In genomic region chr15:88631464-88632028, GRCh38 we compare ENCODE assay signal across 11 cellular contexts. TPM values are rescaled to one million over a fixed set of nuclear protein-coding genes. Genes with fewer than 3 reads are reported as not detected.
A peak's percentile ranks its signal among the peaks of the same experiment; 100 is the strongest.
DNase-seq lines count a peak whose midpoint lies in the region; ATAC-seq, FAIRE-seq and TF ChIP-seq lines count a peak whose summit lies in the region.
"Had no signal": no experiment of that assay in that cellular context is flagged by ENCODE, and none has a peak within 500 bp of the region (broad histone marks: within the 10 kb centered on the region; RNA-seq: fewer than 3 reads in every experiment).

No MANE protein-coding gene starts in this region.

- TF ChIP-seq CTCF in A673 (conservative IDR thresholded peaks at IDR 0.05; ENCODE audit: low read depth, low read length) (no peak), gastrocnemius medialis (IDR thresholded peaks at IDR 0.05 in 4 of 5, conservative IDR thresholded peaks at IDR 0.05 in 1 of 5) (no peak)

- peaks cover 59% of the 10 kb centered on the region for H3K36me3 ChIP-seq in A673 (ENCODE audit: insufficient read depth, low read length, poor library complexity, severe bottlenecking)
- peaks cover 0 to 52% of the 10 kb centered on the region in 2 donors for H3K36me3 ChIP-seq in gastrocnemius medialis

- in situ Hi-C loops in gastrocnemius medialis (cut with MboI; ENCODE audit: low sequenced_read_pairs in 4 of 4), result no loop called here

- no peak for FAIRE-seq in GM12891 (lab: Jason Lieb, UNC)

- H3K4me1 ChIP-seq in A673 (ENCODE audit: insufficient read depth, low read length, poor library complexity, severe bottlenecking) (no peaks in the 10 kb centered on the region), gastrocnemius medialis (no peaks in the 10 kb centered on the region)

- ATAC-seq in memory B cell (ENCODE audit: low read depth), result no peak
- ATAC-seq in gastrocnemius medialis, result no peak

- intact Hi-C loops in A673 (cut with micrococcal nuclease; ENCODE audit: unreplicated experiment) (no loop called here), gastrocnemius medialis (cut with DNase I; ENCODE audit: low total_unique reads) (no loop called here)

- BruUV-seq in A673 (replicated peaks; lab: Mats Ljungman, UMichigan), result TSS peak; percentile 5

- H3K27me3 ChIP-seq in A673 (replicated peaks; ENCODE audit: insufficient read depth, low read depth, low read length, poor library complexity), result no peaks in the 10 kb centered on the region
- H3K27me3 ChIP-seq in gastrocnemius medialis, result no peaks in the 10 kb centered on the region

- H3K27me3 Mint-ChIP-seq in activated naive CD8-positive, alpha-beta T cell treated with anti-CD3 and anti-CD28 coated beads for 36 hours, result no peaks in the 10 kb centered on the region
- no peaks in the 10 kb centered on the region for H3K27me3 Mint-ChIP-seq in memory B cell

- H3K36me3 Mint-ChIP-seq in activated naive CD8-positive, alpha-beta T cell treated with anti-CD3 and anti-CD28 coated beads for 36 hours, result peaks cover 74% of the 10 kb centered on the region
- H3K36me3 Mint-ChIP-seq in memory B cell, result peaks cover 32% of the 10 kb centered on the region

- peaks cover 91% of the 10 kb centered on the region for H3K4me1 Mint-ChIP-seq in activated naive CD8-positive, alpha-beta T cell treated with anti-CD3 and anti-CD28 coated beads for 36 hours
- peaks cover 50% of the 10 kb centered on the region for H3K4me1 Mint-ChIP-seq in memory B cell

- POLR2A ChIA-PET in A673 (lab: Charles Lee; ENCODE audit: low non-redundant PET), result no interaction called here

- peak overlapping the region; percentile 88 for H3K27ac Mint-ChIP-seq in activated naive CD8-positive, alpha-beta T cell treated with anti-CD3 and anti-CD28 coated beads for 36 hours
- peak overlapping the region; percentile 24 for H3K27ac Mint-ChIP-seq in memory B cell

- H3K27ac ChIP-seq in A673 (ENCODE audit: low read depth, low read length, poor library complexity, severe bottlenecking) (no peak overlapping the region), gastrocnemius medialis (no peak overlapping the region)

- CTCF ChIA-PET in A673 (lab: Charles Lee), result no interaction called here

- DNase-seq in A673 (ENCODE audit: low spot score), result no peak
- no peak for DNase-seq in GM12891 (ENCODE audit: insufficient read length, low spot score)
- DNase-seq in activated naive CD8-positive, alpha-beta T cell treated with anti-CD3 and anti-CD28 coated beads for 36 hours, result no peak
- no peak for DNase-seq in memory B cell (ENCODE audit: low spot score in 2 of 2)
- no peak for DNase-seq in NCI-H2171 treated with DMSO at 0.1 percent for 48 hours (lab: John Stamatoyannopoulos, UW)
- DNase-seq in SIG-M5 (lab: John Stamatoyannopoulos, UW), result no peak
- DNase-seq in SHP77 (lab: John Stamatoyannopoulos, UW), result no peak
- no peak for DNase-seq in gastrocnemius medialis
- DNase-seq: activated CD4-positive, alpha-beta T cell treated with anti-CD3 and anti-CD28 coated beads for 4 hours; NCI-H187; stimulated activated CD8-positive, alpha-beta memory T cell treated with anti-CD3 and anti-CD28 coated beads, Interleukin-4, amount 100 ng/mL, for 48 hours had no signal

- H3K9me3 ChIP-seq in A673 (ENCODE audit: low read depth, low read length, poor library complexity, severe bottlenecking), result no peaks in the 10 kb centered on the region
- H3K9me3 ChIP-seq in gastrocnemius medialis, result no peaks in the 10 kb centered on the region

- H3K4me3 Mint-ChIP-seq in activated naive CD8-positive, alpha-beta T cell treated with anti-CD3 and anti-CD28 coated beads for 36 hours, result no peak overlapping the region
- H3K4me3 Mint-ChIP-seq in memory B cell, result no peak overlapping the region

- no peaks in the 10 kb centered on the region for H3K9me3 Mint-ChIP-seq in activated naive CD8-positive, alpha-beta T cell treated with anti-CD3 and anti-CD28 coated beads for 36 hours
- no peaks in the 10 kb centered on the region for H3K9me3 Mint-ChIP-seq in memory B cell

- H3K4me3 ChIP-seq in A673 (ENCODE audit: low read depth, low read length, poor library complexity, severe bottlenecking) (no peak overlapping the region), gastrocnemius medialis (no peak overlapping the region)

- TF ChIP-seq POLR2A in GM12891 (IDR thresholded peaks at IDR 0.05; ENCODE audit: low read depth, low read length) (no peak), gastrocnemius medialis (IDR thresholded peaks at IDR 0.05) (no peak)

TF ChIP-seq in GM12891, 5 proteins besides CTCF, POLR2A, EP300 and RAD21:
- no peak for TF ChIP-seq SPI1 (IDR thresholded peaks at IDR 0.05; ENCODE audit: low read depth, low read length)
- TF ChIP-seq PAX5 (IDR thresholded peaks at IDR 0.05; ENCODE audit: insufficient read depth, low read length, severe bottlenecking), result no peak
- peak; percentile 17; the same call in 1 of the 2 replicates for TF ChIP-seq POLR2AphosphoS5 (IDR thresholded peaks at IDR 0.05; ENCODE audit: low read depth, low read length)
TF ChIP-seq in GM12891: peak in this region for 1.

RNA-seq across cellular contexts. Expression of gene ISG20, which starts 7.3 kb away (rescaled TPM):
- total RNA-seq in A673 (2021), result 1.8 and 3.3 TPM in 2 replicates
- 43.9 TPM for polyA plus RNA-seq in GM12891 (2012; ENCODE audit: low read depth, missing spikeins)
- total RNA-seq in activated naive CD8-positive, alpha-beta T cell treated with anti-CD3 and anti-CD28 coated beads for 36 hours, result 100 to 1,000 TPM; 108 to 110 TPM
- total RNA-seq in gastrocnemius medialis, result 1 to 10 TPM; 1.2 to 9.2 (median 1.6) TPM

RNA-seq across cellular contexts. Expression of gene AEN, which starts 10.4 kb away (rescaled TPM):
- total RNA-seq in A673 (2021) (44.4 and 52.4 TPM in 2 replicates), gastrocnemius medialis (10 to 100 TPM; 16.1 to 19.2 (median 17.3) TPM)
- polyA plus RNA-seq in GM12891 (2012; ENCODE audit: low read depth, missing spikeins), result 36.3 TPM
- total RNA-seq in activated naive CD8-positive, alpha-beta T cell treated with anti-CD3 and anti-CD28 coated beads for 36 hours, result 10 to 100 TPM; 76.1 to 81.8 TPM

Comparison
In these comparisons a context has a peak if more than half of its experiments do, and no peak if none do; other contexts are left out.
1. RNA of gene ISG20, which starts 7.3 kb away (total RNA-seq): 108 to 110 TPM in activated naive CD8-positive, alpha-beta T cell treated with anti-CD3 and anti-CD28 coated beads for 36 hours; 1.2 to 9.2 TPM in gastrocnemius medialis and 1.8 to 3.3 TPM in A673; every median in the first group is over 10 times any median in the second.